Comparison of ENCODE assay signal across 8 cellular contexts in genomic region chr3:138609898-138610266, GRCh38. TPM values are rescaled to one million over a fixed set of nuclear protein-coding genes. Genes with fewer than 3 reads are reported as not detected.
DNase-seq lines count a peak whose midpoint lies in the region; ATAC-seq and TF ChIP-seq lines count a peak whose summit lies in the region.

No MANE protein-coding gene starts in this region.

- peaks cover 14% of the 10 kb centered on the region for H3K4me1 ChIP-seq in CD4-positive, CD25-positive, alpha-beta regulatory T cell (ENCODE audit: control insufficient read depth, insufficient read depth, low read length, poor library complexity, severe bottlenecking)
- no peaks in the 10 kb centered on the region for H3K4me1 ChIP-seq in ovary (ENCODE audit: insufficient read depth)

- no peaks in the 10 kb centered on the region for H3K27me3 ChIP-seq in CD4-positive, CD25-positive, alpha-beta regulatory T cell (ENCODE audit: control insufficient read depth, insufficient read depth, low read length)
- no peaks in the 10 kb centered on the region for H3K27me3 ChIP-seq in ovary

- ATAC-seq in CD4-positive, CD25-positive, alpha-beta regulatory T cell (ENCODE audit: low read depth in 2 of 2) = no peak
- ATAC-seq in esophagus mucosa = no peak
- no peak for ATAC-seq in left colon

- H3K36me3 ChIP-seq in CD4-positive, CD25-positive, alpha-beta regulatory T cell (ENCODE audit: control insufficient read depth, insufficient read depth, low read length) = no peaks in the 10 kb centered on the region
- H3K36me3 ChIP-seq in KOPT-K1 (ENCODE audit: insufficient read depth, low read length) (no peaks in the 10 kb centered on the region), ovary (no peaks in the 10 kb centered on the region)

- no peaks in the 10 kb centered on the region for H3K9me3 ChIP-seq in CD4-positive, CD25-positive, alpha-beta regulatory T cell (ENCODE audit: control insufficient read depth in 2 of 2, low read length in 2 of 2)
- H3K9me3 ChIP-seq in KOPT-K1 (ENCODE audit: insufficient read depth, low read length, poor library complexity, severe bottlenecking) (no peaks in the 10 kb centered on the region), ovary (no peaks in the 10 kb centered on the region)

- no peak for DNase-seq in CD4-positive, CD25-positive, alpha-beta regulatory T cell
- DNase-seq in coronary artery (ENCODE audit: low spot score) (no peak), ovary (no peak), NCI-H146 treated with DMSO at 0.1 percent for 48 hours (lab: John Stamatoyannopoulos, UW; ENCODE audit: unreplicated experiment) (no peak), left colon (no peak), COLO668 (lab: John Stamatoyannopoulos, UW; ENCODE audit: unreplicated experiment) (no peak)

- peak overlapping the region; percentile 88 for H3K4me3 ChIP-seq in CD4-positive, CD25-positive, alpha-beta regulatory T cell (ENCODE audit: low read depth, low read length)
- peak overlapping the region; percentile 86 for H3K4me3 ChIP-seq in coronary artery
- peak overlapping the region; percentile 83 for H3K4me3 ChIP-seq in ovary

- TF ChIP-seq POLR2A in ovary (IDR thresholded peaks at IDR 0.05) = no peak

- peaks cover 9% of the 10 kb centered on the region for H3K27me3 Mint-ChIP-seq in CD4-positive, CD25-positive, alpha-beta regulatory T cell

- no peak for TF ChIP-seq EP300 in ovary (IDR thresholded peaks at IDR 0.05)

- H3K4me1 Mint-ChIP-seq in CD4-positive, CD25-positive, alpha-beta regulatory T cell = peaks cover 6 to 16% (median 11%) of the 10 kb centered on the region in 4 donors

- 50 to 60% (median 54%) methylated on average over 6 of the region's 6 CpGs for WGBS in ovary, 3 donors

- peak overlapping the region; percentile 94 to 100 (median 96) for H3K27ac Mint-ChIP-seq in CD4-positive, CD25-positive, alpha-beta regulatory T cell

- intact Hi-C loops in ovary (cut with DNase I) (loop anchor here in 2 of 4 donors (5.0 to 10.0 kb wide), 2 partner anchors 225 to 307 kb away; partner anchors contain the start of gene PIK3CB (in 1 of the 2)), left colon (cut with DNase I, micrococcal nuclease) (no loop called here)

- peaks cover 0 to 3% (median 0%) of the 10 kb centered on the region in 7 donors for H3K9me3 Mint-ChIP-seq in CD4-positive, CD25-positive, alpha-beta regulatory T cell

- no peaks in the 10 kb centered on the region for H3K36me3 Mint-ChIP-seq in CD4-positive, CD25-positive, alpha-beta regulatory T cell

- H3K27ac ChIP-seq in CD4-positive, CD25-positive, alpha-beta regulatory T cell (ENCODE audit: insufficient read depth, low read length, poor library complexity, severe bottlenecking) = no peak overlapping the region
- H3K27ac ChIP-seq in KOPT-K1 (ENCODE audit: low read depth, low read length, poor library complexity, severe bottlenecking) (peak overlapping the region; percentile 70), coronary artery (peak overlapping the region in 1 of 2 donors; percentile 95), ovary (peak overlapping the region in 1 of 2 donors; percentile 98)

- TF ChIP-seq CTCF in coronary artery (IDR thresholded peaks at IDR 0.05) (no peak), ovary (IDR thresholded peaks at IDR 0.05) (no peak)

- peak overlapping the region; percentile 86 to 96 (median 92) for H3K4me3 Mint-ChIP-seq in CD4-positive, CD25-positive, alpha-beta regulatory T cell

RNA-seq across cellular contexts. Expression of gene FAIM, which starts 1.3 kb away (rescaled TPM):
- 1.7 TPM for total RNA-seq in CD4-positive, CD25-positive, alpha-beta regulatory T cell
- 1 to 10 TPM; 5.4 to 9.7 (median 8.5) TPM for polyA plus RNA-seq in CD4-positive, CD25-positive, alpha-beta regulatory T cell
- 10 to 100 TPM in 2 of 7 donors, 1 to 10 TPM in 5; 7.2 to 27.5 (median 9.2) TPM for total RNA-seq in ovary
- polyA plus RNA-seq in ovary = 10 to 100 TPM; 12.4 to 26.8 TPM
- 10.7 TPM for total RNA-seq in esophagus mucosa
- total RNA-seq in left colon = 1 to 10 TPM; 4.4 to 5.5 TPM

RNA-seq across cellular contexts. Expression of gene CEP70, which starts 15.8 kb away (rescaled TPM):
- 15.6 TPM for total RNA-seq in CD4-positive, CD25-positive, alpha-beta regulatory T cell
- 1 to 10 TPM; 3.8 to 8.3 (median 5.5) TPM for polyA plus RNA-seq in CD4-positive, CD25-positive, alpha-beta regulatory T cell
- total RNA-seq in ovary (100 to 1,000 TPM in 1 of 7 donors, 10 to 100 TPM in 6; 49.1 to 101 (median 68.1) TPM), esophagus mucosa (17.3 TPM), left colon (10 to 100 TPM; 35.8 to 36.4 TPM)
- polyA plus RNA-seq in ovary = 10 to 100 TPM; 12.4 to 15.5 TPM
